ENCODE assay signal across 1 cellular context in the genomic region with DNA sequence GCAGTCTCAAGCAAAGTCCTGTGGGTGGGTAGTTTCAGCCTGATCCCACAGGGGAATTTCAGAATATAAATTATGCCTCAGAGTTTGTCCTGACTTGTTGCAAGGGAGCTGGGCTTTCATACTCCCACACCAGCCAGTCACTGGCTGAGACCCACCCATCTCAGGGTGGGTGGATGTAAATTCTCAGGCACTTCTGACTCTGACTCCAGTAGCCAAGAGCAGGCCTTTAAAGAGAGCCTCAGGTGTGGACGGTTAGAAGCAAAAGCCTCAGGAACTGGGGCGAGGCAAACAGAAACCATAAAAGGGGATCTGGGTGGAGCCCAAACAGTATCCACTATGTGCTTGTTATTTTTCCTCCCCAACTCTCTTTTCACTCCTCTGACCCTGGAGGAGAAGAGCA.
TF ChIP-seq lines count a peak whose summit lies in the region.

No MANE protein-coding gene starts in this region.

TF ChIP-seq in GM23338, 12 proteins besides CTCF, POLR2A, EP300 and RAD21:
- TF ChIP-seq, protein P1, sequence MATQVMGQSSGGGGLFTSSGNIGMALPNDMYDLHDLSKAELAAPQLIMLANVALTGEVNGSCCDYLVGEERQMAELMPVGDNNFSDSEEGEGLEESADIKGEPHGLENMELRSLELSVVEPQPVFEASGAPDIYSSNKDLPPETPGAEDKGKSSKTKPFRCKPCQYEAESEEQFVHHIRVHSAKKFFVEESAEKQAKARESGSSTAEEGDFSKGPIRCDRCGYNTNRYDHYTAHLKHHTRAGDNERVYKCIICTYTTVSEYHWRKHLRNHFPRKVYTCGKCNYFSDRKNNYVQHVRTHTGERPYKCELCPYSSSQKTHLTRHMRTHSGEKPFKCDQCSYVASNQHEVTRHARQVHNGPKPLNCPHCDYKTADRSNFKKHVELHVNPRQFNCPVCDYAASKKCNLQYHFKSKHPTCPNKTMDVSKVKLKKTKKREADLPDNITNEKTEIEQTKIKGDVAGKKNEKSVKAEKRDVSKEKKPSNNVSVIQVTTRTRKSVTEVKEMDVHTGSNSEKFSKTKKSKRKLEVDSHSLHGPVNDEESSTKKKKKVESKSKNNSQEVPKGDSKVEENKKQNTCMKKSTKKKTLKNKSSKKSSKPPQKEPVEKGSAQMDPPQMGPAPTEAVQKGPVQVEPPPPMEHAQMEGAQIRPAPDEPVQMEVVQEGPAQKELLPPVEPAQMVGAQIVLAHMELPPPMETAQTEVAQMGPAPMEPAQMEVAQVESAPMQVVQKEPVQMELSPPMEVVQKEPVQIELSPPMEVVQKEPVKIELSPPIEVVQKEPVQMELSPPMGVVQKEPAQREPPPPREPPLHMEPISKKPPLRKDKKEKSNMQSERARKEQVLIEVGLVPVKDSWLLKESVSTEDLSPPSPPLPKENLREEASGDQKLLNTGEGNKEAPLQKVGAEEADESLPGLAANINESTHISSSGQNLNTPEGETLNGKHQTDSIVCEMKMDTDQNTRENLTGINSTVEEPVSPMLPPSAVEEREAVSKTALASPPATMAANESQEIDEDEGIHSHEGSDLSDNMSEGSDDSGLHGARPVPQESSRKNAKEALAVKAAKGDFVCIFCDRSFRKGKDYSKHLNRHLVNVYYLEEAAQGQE (IDR thresholded peaks at IDR 0.05; ENCODE audit: unreplicated experiment): no peak
- no peak for TF ChIP-seq STAT1 (IDR thresholded peaks at IDR 0.05; ENCODE audit: unreplicated experiment)
- TF ChIP-seq EZH2phosphoT487 (IDR thresholded peaks at IDR 0.05; ENCODE audit: unreplicated experiment): no peak
- TF ChIP-seq POLR2AphosphoS5 (IDR thresholded peaks at IDR 0.05; ENCODE audit: low read depth): no peak
- TF ChIP-seq, protein P2, sequence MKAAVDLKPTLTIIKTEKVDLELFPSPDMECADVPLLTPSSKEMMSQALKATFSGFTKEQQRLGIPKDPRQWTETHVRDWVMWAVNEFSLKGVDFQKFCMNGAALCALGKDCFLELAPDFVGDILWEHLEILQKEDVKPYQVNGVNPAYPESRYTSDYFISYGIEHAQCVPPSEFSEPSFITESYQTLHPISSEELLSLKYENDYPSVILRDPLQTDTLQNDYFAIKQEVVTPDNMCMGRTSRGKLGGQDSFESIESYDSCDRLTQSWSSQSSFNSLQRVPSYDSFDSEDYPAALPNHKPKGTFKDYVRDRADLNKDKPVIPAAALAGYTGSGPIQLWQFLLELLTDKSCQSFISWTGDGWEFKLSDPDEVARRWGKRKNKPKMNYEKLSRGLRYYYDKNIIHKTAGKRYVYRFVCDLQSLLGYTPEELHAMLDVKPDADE (IDR thresholded peaks at IDR 0.05): no peak
- no peak for TF ChIP-seq ZNF331 (CRISPR knock-in tag; IDR thresholded peaks at IDR 0.05; ENCODE audit: low read depth)
- TF ChIP-seq NANOG (IDR thresholded peaks at IDR 0.05; ENCODE audit: borderline replicate concordance): no peak
- TF ChIP-seq EZH2 (IDR thresholded peaks at IDR 0.05; ENCODE audit: low read depth, unreplicated experiment): no peak
- no peak for TF ChIP-seq JUNB (IDR thresholded peaks at IDR 0.05; ENCODE audit: unreplicated experiment)
- TF ChIP-seq CREB1 (CRISPR knock-in tag; IDR thresholded peaks at IDR 0.05; ENCODE audit: low read depth): no peak
- TF ChIP-seq, protein P3, sequence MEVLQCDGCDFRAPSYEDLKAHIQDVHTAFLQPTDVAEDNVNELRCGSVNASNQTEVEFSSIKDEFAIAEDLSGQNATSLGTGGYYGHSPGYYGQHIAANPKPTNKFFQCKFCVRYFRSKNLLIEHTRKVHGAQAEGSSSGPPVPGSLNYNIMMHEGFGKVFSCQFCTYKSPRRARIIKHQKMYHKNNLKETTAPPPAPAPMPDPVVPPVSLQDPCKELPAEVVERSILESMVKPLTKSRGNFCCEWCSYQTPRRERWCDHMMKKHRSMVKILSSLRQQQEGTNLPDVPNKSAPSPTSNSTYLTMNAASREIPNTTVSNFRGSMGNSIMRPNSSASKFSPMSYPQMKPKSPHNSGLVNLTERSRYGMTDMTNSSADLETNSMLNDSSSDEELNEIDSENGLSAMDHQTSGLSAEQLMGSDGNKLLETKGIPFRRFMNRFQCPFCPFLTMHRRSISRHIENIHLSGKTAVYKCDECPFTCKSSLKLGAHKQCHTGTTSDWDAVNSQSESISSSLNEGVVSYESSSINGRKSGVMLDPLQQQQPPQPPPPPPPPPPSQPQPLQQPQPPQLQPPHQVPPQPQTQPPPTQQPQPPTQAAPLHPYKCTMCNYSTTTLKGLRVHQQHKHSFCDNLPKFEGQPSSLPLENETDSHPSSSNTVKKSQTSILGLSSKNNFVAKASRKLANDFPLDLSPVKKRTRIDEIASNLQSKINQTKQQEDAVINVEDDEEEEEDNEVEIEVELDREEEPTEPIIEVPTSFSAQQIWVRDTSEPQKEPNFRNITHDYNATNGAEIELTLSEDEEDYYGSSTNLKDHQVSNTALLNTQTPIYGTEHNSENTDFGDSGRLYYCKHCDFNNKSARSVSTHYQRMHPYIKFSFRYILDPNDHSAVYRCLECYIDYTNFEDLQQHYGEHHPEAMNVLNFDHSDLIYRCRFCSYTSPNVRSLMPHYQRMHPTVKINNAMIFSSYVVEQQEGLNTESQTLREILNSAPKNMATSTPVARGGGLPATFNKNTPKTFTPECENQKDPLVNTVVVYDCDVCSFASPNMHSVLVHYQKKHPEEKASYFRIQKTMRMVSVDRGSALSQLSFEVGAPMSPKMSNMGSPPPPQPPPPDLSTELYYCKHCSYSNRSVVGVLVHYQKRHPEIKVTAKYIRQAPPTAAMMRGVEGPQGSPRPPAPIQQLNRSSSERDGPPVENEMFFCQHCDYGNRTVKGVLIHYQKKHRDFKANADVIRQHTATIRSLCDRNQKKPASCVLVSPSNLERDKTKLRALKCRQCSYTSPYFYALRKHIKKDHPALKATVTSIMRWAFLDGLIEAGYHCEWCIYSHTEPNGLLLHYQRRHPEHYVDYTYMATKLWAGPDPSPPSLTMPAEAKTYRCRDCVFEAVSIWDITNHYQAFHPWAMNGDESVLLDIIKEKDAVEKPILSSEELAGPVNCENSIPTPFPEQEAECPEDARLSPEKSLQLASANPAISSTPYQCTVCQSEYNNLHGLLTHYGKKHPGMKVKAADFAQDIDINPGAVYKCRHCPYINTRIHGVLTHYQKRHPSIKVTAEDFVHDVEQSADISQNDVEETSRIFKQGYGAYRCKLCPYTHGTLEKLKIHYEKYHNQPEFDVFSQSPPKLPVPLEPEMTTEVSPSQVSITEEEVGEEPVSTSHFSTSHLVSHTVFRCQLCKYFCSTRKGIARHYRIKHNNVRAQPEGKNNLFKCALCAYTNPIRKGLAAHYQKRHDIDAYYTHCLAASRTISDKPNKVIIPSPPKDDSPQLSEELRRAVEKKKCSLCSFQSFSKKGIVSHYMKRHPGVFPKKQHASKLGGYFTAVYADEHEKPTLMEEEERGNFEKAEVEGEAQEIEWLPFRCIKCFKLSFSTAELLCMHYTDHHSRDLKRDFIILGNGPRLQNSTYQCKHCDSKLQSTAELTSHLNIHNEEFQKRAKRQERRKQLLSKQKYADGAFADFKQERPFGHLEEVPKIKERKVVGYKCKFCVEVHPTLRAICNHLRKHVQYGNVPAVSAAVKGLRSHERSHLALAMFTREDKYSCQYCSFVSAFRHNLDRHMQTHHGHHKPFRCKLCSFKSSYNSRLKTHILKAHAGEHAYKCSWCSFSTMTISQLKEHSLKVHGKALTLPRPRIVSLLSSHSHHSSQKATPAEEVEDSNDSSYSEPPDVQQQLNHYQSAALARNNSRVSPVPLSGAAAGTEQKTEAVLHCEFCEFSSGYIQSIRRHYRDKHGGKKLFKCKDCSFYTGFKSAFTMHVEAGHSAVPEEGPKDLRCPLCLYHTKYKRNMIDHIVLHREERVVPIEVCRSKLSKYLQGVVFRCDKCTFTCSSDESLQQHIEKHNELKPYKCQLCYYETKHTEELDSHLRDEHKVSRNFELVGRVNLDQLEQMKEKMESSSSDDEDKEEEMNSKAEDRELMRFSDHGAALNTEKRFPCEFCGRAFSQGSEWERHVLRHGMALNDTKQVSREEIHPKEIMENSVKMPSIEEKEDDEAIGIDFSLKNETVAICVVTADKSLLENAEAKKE (CRISPR knock-in tag; IDR thresholded peaks at IDR 0.05): no peak
TF ChIP-seq in GM23338: peak in this region for 0.
